Comparison of ENCODE assay signal across 8 cellular contexts in genomic region chr2:111905990-111906735, GRCh38. TPM values are rescaled to one million over a fixed set of nuclear protein-coding genes. Genes with fewer than 3 reads are reported as not detected.
A peak's percentile ranks its signal among the peaks of the same experiment; 100 is the strongest.
DNase-seq lines count a peak whose midpoint lies in the region; ATAC-seq, FAIRE-seq and TF ChIP-seq lines count a peak whose summit lies in the region.

No MANE protein-coding gene starts in this region.

- no peaks in the 10 kb centered on the region for H3K36me3 ChIP-seq in parathyroid adenoma (ENCODE audit: control insufficient read depth, insufficient read depth, low read length)

- peak; percentile 48 for DNase-seq in LNCaP clone FGC (ENCODE audit: low read depth)
- DNase-seq in left colon: no peak
- no peak for DNase-seq in effector memory CD8-positive, alpha-beta T cell
- DNase-seq in HFFc6: no peak
- DNase-seq in SKM-1 (lab: John Stamatoyannopoulos, UW; ENCODE audit: unreplicated experiment): no peak

- peaks cover 0 to 5% of the 10 kb centered on the region in 2 donors for H3K4me1 Mint-ChIP-seq in effector memory CD8-positive, alpha-beta T cell (ENCODE audit: low read depth in 2 of 2)
- H3K4me1 Mint-ChIP-seq in HFFc6 (ENCODE audit: low read depth): peaks cover 9% of the 10 kb centered on the region

- no peak overlapping the region for H3K27ac Mint-ChIP-seq in effector memory CD8-positive, alpha-beta T cell
- no peak overlapping the region for H3K27ac Mint-ChIP-seq in HFFc6

- H3K4me1 ChIP-seq in parathyroid adenoma: peaks cover 4% of the 10 kb centered on the region

- H3K4me2 ChIP-seq in parathyroid adenoma (ENCODE audit: low read length): no peak overlapping the region

- peak overlapping the region; percentile 25 for H3K27ac ChIP-seq in parathyroid adenoma

- H3K9ac ChIP-seq in parathyroid adenoma: no peak overlapping the region

- no peaks in the 10 kb centered on the region for H3K27me3 ChIP-seq in parathyroid adenoma (ENCODE audit: control insufficient read depth, insufficient read depth, low read length)

- no peak overlapping the region for H3K4me3 Mint-ChIP-seq in effector memory CD8-positive, alpha-beta T cell
- no peak overlapping the region for H3K4me3 Mint-ChIP-seq in HFFc6

- peak; percentile 69 for ATAC-seq in GM18858 (IDR thresholded peaks at IDR 0.05; ENCODE audit: unreplicated experiment)
- ATAC-seq in left colon: no peak
- no peak for ATAC-seq in effector memory CD8-positive, alpha-beta T cell (replicated peaks)

- no peaks in the 10 kb centered on the region for H3K9me3 ChIP-seq in parathyroid adenoma (ENCODE audit: control insufficient read depth, low read length)

- H3K79me2 ChIP-seq in parathyroid adenoma: no peaks in the 10 kb centered on the region

- peaks cover 10 to 14% of the 10 kb centered on the region in 2 donors for H3K27me3 Mint-ChIP-seq in effector memory CD8-positive, alpha-beta T cell
- peaks cover 36% of the 10 kb centered on the region for H3K27me3 Mint-ChIP-seq in HFFc6 (ENCODE audit: insufficient read depth)

- H2AFZ ChIP-seq in parathyroid adenoma: no peak overlapping the region

- H3K4me3 ChIP-seq in LNCaP clone FGC (ENCODE audit: low read depth, low read length) (no peak overlapping the region), parathyroid adenoma (ENCODE audit: low read depth, low read length) (no peak overlapping the region)

- peak; percentile 31 for FAIRE-seq in endometrium (lab: Jason Lieb, UNC)

- intact Hi-C loops in left colon (cut with DNase I, micrococcal nuclease): no loop called here

- H3K9me3 Mint-ChIP-seq in effector memory CD8-positive, alpha-beta T cell: no peaks in the 10 kb centered on the region
- no peaks in the 10 kb centered on the region for H3K9me3 Mint-ChIP-seq in HFFc6

- no peaks in the 10 kb centered on the region for H3K36me3 Mint-ChIP-seq in effector memory CD8-positive, alpha-beta T cell (ENCODE audit: insufficient read depth)
- no peaks in the 10 kb centered on the region for H3K36me3 Mint-ChIP-seq in HFFc6 (ENCODE audit: low read depth)

- no peak for TF ChIP-seq CTCF in LNCaP clone FGC (IDR thresholded peaks at IDR 0.05; ENCODE audit: control insufficient read depth, extremely low read depth, insufficient read depth)
- TF ChIP-seq CTCF in parathyroid adenoma (IDR thresholded peaks at IDR 0.05): no peak
- no peak for TF ChIP-seq CTCF in HFFc6 (IDR thresholded peaks at IDR 0.05)

RNA-seq across cellular contexts. Expression of gene MERTK, which starts 7.8 kb away (rescaled TPM):
- 1 to 10 TPM; 9.0 to 9.2 TPM for total RNA-seq in left colon
- not detected for total RNA-seq in HFFc6 (2021; fragmentation: NEBNext Ultra II Directional; extraction: Animal tissue kit (Norgen Biotek cat#: 25700))

RNA-seq across cellular contexts. Expression of gene ANAPC1, which starts 22.2 kb away (rescaled TPM):
- 10 to 100 TPM; 29.2 to 39.0 TPM for total RNA-seq in left colon
- total RNA-seq in HFFc6 (2021; fragmentation: NEBNext Ultra II Directional; extraction: Animal tissue kit (Norgen Biotek cat#: 25700)): 10 to 100 TPM; 30.6 to 42.8 (median 38.0) TPM

Comparison
In these comparisons a context has a peak if more than half of its experiments do, and no peak if none do; other contexts are left out.
1. RNA of gene MERTK, which starts 7.8 kb away (total RNA-seq): 9.0 to 9.2 TPM in left colon; not detected in HFFc6; every median in the first group is over 4 times any median in the second.